11 cellular contexts compared by ENCODE assay signal in the genomic region with DNA sequence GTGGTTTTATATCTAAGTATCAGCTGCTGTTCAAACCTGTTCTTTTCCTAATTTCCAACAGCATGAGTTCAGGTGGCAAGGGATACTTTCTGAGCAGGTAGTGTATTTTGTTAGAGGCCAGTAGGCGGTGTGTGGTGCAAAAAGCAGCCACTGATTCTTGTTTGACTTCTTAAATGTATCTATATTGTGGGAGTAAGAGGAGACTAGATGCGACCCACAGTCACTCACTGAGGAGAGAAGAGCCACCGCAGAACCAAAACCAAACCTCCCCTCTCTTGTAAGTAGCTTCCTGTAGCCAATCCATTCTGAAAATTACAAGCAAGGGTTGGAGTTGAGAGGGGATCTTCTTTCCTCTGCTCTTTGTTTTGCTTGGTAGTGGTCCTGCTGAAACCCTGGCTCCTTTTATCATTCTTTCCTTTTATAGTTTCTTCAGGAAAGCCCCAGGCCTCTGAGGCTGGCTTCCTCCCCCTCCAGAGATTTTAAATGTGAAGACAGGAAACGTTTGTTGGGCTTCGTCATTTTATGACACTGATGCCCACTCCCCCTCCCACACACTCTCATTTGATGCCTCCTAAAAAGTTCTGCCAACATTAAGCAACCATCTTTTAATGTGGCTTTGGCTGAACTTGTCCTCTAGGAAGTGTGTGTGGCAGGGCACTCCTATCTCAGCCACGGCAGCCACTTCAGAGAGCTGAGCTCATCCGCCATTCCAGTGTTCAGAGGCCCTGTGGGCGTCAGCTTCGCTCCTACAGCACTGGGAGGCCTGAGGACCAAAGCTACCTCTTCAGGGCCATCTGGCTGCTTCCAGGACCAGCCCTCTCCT.
A peak's percentile ranks its signal among the peaks of the same experiment; 100 is the strongest.
DNase-seq lines count a peak whose midpoint lies in the region; ATAC-seq and TF ChIP-seq lines count a peak whose summit lies in the region.
"Had no signal": no experiment of that assay in that cellular context is flagged by ENCODE, and none has a peak within 500 bp of the region (broad histone marks: within the 10 kb centered on the region; RNA-seq: fewer than 3 reads in every experiment).

No MANE protein-coding gene starts in this region.

- peak overlapping the region; percentile 14 for H3K4me2 ChIP-seq in skeletal muscle satellite cell (ENCODE audit: low read length)

- H3K4me3 Mint-ChIP-seq in chondrocyte (ENCODE audit: unreplicated experiment): no peak overlapping the region

- peak; percentile 26 for TF ChIP-seq CTCF in chondrocyte (IDR thresholded peaks at IDR 0.05)

- no peaks in the 10 kb centered on the region for H3K27me3 ChIP-seq in skeletal muscle satellite cell (ENCODE audit: control insufficient read depth, insufficient read depth, low read length)

- H3K36me3 Mint-ChIP-seq in chondrocyte (ENCODE audit: low read depth): no peaks in the 10 kb centered on the region

- peak; percentile 17 for DNase-seq in DMS53 (lab: John Stamatoyannopoulos, UW)
- no peak for DNase-seq in DMS53 treated with DMSO at 0.1 percent for 48 hours (lab: John Stamatoyannopoulos, UW; ENCODE audit: unreplicated experiment)
- peak; percentile 95 for DNase-seq in RPMI7951 (ENCODE audit: low read depth)
- DNase-seq in chondrocyte (ENCODE audit: low spot score): no peak
- no peak for DNase-seq in NCI-H2196 (lab: John Stamatoyannopoulos, UW; ENCODE audit: unreplicated experiment)
- DNase-seq in cerebellar cortex (ENCODE audit: low spot score): no peak
- DNase-seq: activated CD4-positive, CD25-positive, alpha-beta regulatory T cell treated with anti-CD3 and anti-CD28 coated beads, Interleukin-2, amount 50 U/mL, for 72 hours; dermis blood vessel endothelial cell; NCI-H1048 had no signal

- no peaks in the 10 kb centered on the region for H3K9me3 ChIP-seq in skeletal muscle satellite cell (replicated peaks; ENCODE audit: low read length)

- H3K4me1 ChIP-seq in skeletal muscle satellite cell (ENCODE audit: control insufficient read depth, insufficient read depth, low read length): peaks cover 34% of the 10 kb centered on the region

- H3K9me3 Mint-ChIP-seq in chondrocyte (ENCODE audit: low read depth): peaks cover 4% of the 10 kb centered on the region

- H3K27me3 Mint-ChIP-seq in chondrocyte (ENCODE audit: low read depth): no peaks in the 10 kb centered on the region

- peaks cover 46% of the 10 kb centered on the region for H3K4me1 Mint-ChIP-seq in chondrocyte (ENCODE audit: low read depth)

- no peak for ATAC-seq in HG02938 (IDR thresholded peaks at IDR 0.05; ENCODE audit: unreplicated experiment)

- peak overlapping the region; percentile 94 for H3K27ac Mint-ChIP-seq in chondrocyte (ENCODE audit: unreplicated experiment)

- no peak overlapping the region for H3K4me3 ChIP-seq in skeletal muscle satellite cell (ENCODE audit: low read length)

- H3K36me3 ChIP-seq in skeletal muscle satellite cell (ENCODE audit: insufficient read depth, low read length): no peaks in the 10 kb centered on the region

- H3K9ac ChIP-seq in skeletal muscle satellite cell (ENCODE audit: low read depth, low read length): peak overlapping the region; percentile 50

Comparison
In these comparisons a context has a peak if more than half of its experiments do, and no peak if none do; other contexts are left out.
1. DNase-seq: peak in DMS53 (single experiment) and RPMI7951 (single experiment); none in DMS53 treated with DMSO at 0.1 percent for 48 hours (single experiment), chondrocyte (single experiment), NCI-H2196 (single experiment) and cerebellar cortex (single experiment).